In the genomic region with DNA sequence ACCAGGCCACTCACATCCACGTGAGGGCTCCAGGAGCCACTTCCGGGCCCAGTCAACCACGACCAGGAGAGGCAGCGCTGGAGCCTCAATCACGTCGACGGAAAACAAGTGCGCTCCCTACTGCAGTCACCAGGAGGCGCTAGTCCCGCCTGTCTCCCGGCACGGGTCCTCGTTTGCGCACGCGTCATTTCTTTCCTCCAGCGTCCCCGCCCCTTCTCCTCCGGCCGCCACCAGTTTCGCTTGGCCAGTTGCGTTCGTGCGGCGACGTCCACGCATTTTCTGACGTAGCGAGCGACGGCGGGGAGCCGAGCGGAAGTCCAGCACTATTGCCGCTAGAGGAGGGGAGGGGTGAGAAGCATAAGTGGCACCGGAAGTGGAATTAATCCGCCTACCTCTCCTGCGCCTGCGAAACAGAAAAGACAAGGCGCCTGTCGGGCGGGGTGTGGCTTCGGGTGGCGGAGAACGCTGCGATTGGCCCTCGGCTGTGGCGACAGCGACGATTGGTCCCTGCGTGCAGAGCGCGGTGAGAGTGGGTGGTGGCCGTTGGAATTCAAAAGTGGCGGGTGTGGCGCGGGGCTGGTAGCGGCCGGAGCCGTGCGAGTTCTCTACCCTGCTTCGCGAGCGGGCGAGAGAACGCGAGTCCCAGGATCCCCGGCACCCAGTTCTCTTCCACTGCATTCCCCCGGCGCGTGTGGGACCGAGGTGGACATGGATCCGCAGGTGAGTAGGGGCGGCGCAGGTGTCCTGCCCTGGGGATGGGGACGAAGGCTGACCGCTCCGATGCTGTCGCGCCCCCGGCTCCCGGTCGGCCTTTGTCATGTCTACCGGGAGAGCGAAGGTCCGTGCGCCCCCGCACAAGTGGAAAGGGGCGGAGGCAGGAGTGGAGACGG, we compare ENCODE assay signal across 1 cellular context.
TF ChIP-seq lines count a peak whose summit lies in the region.

Gene KIFC1, plus strand, starts transcription at position 546 of the 890 bp plus-strand sequence. Its CDS starts 163 bp downstream, at position 709.

TF ChIP-seq in H1, 55 proteins besides CTCF, POLR2A, EP300 and RAD21:
- no peak for TF ChIP-seq MAFK (IDR thresholded peaks at IDR 0.05; ENCODE audit: low read depth, low read length)
- no peak for TF ChIP-seq TCF12 (IDR thresholded peaks at IDR 0.05; ENCODE audit: low read depth, low read length)
- TF ChIP-seq SP4 (IDR thresholded peaks at IDR 0.05; ENCODE audit: low read length): peak; percentile 45; the same call in 1 of the 2 replicates
- TF ChIP-seq SAP30 (IDR thresholded peaks at IDR 0.05; ENCODE audit: insufficient read depth, insufficient replicate concordance, low read length): peak; percentile 73
- no peak for TF ChIP-seq BRCA1 (IDR thresholded peaks at IDR 0.05; ENCODE audit: low read depth, low read length)
- peak; percentile 95 for TF ChIP-seq CREB1 (IDR thresholded peaks at IDR 0.05)
- no peak for TF ChIP-seq TEAD4 (IDR thresholded peaks at IDR 0.05; ENCODE audit: low read depth, low read length)
- no peak for TF ChIP-seq SUZ12 (IDR thresholded peaks at IDR 0.05; ENCODE audit: low read length)
- TF ChIP-seq PHF8 (conservative IDR thresholded peaks at IDR 0.05; ENCODE audit: low read depth, low read length): peak; percentile 77
- peak; percentile 44; the same call in 1 of the 2 replicates for TF ChIP-seq EGR1 (IDR thresholded peaks at IDR 0.05; ENCODE audit: borderline replicate concordance, low read depth, low read length)
- TF ChIP-seq POLR2AphosphoS5 (IDR thresholded peaks at IDR 0.05; ENCODE audit: low read depth, low read length): peak; percentile 62; the same call in 1 of the 2 replicates
- peak; percentile 51 for TF ChIP-seq NRF1 (IDR thresholded peaks at IDR 0.05; ENCODE audit: low read depth, low read length)
- TF ChIP-seq GTF2F1 (IDR thresholded peaks at IDR 0.05; ENCODE audit: borderline replicate concordance, low read depth, low read length): peak; percentile 25; the same call in 1 of the 2 replicates
- TF ChIP-seq YY1 (IDR thresholded peaks at IDR 0.05; ENCODE audit: low read depth, low read length): no peak
- TF ChIP-seq BACH1 (IDR thresholded peaks at IDR 0.05; ENCODE audit: low read length): peak; percentile 15
- 0 out of 2 replicates have a peak, but pooled peaks have one; percentile 54 for TF ChIP-seq JUND (IDR thresholded peaks at IDR 0.05; ENCODE audit: low read length)
- peak; percentile 52; the same call in 1 of the 2 replicates for TF ChIP-seq RBBP5 (IDR thresholded peaks at IDR 0.05; ENCODE audit: borderline replicate concordance, low read depth, low read length)
- TF ChIP-seq CTBP2 (IDR thresholded peaks at IDR 0.05; ENCODE audit: borderline replicate concordance, insufficient read depth, insufficient read length, low read length): no peak
- no peak for TF ChIP-seq CHD7 (IDR thresholded peaks at IDR 0.05; ENCODE audit: insufficient replicate concordance, low read length)
- TF ChIP-seq ATF2 (IDR thresholded peaks at IDR 0.05; ENCODE audit: low read length): no peak; the same call in 1 of the 2 replicates
- no peak for TF ChIP-seq CBX5 (IDR thresholded peaks at IDR 0.05; ENCODE audit: low read depth, low read length)
- TF ChIP-seq POU5F1 (IDR thresholded peaks at IDR 0.05; ENCODE audit: low read depth, low read length): no peak
- no peak for TF ChIP-seq BCL11A (IDR thresholded peaks at IDR 0.05; ENCODE audit: low read depth in 2 of 2, low read length in 2 of 2)
- TF ChIP-seq TAF1 (IDR thresholded peaks at IDR 0.05; ENCODE audit: low read depth, low read length): peak; percentile 46; the same call in 1 of the 2 replicates
- TF ChIP-seq SIN3A (conservative IDR thresholded peaks at IDR 0.05 in 1 of 2, IDR thresholded peaks at IDR 0.05 in 1 of 2; ENCODE audit: low read depth in 1 of 2, low read length in 2 of 2): peak; percentile 53 to 88; a peak in 2 of 4 replicates
- TF ChIP-seq CBX8 (IDR thresholded peaks at IDR 0.05; ENCODE audit: borderline replicate concordance, low read depth, low read length): no peak
- peak; percentile 88 for TF ChIP-seq MAX (IDR thresholded peaks at IDR 0.05)
- TF ChIP-seq HDAC2 (IDR thresholded peaks at IDR 0.05; ENCODE audit: borderline replicate concordance in 1 of 2, low read depth in 2 of 2, low read length in 2 of 2): peak in 1 of 2 experiments; percentile 59; a peak in 1 of 4 replicates
- TF ChIP-seq GABPA (IDR thresholded peaks at IDR 0.05; ENCODE audit: borderline replicate concordance, insufficient read depth, low read length): peak; percentile 77; the same call in 1 of the 2 replicates
- TF ChIP-seq E2F6 (IDR thresholded peaks at IDR 0.05): peak; percentile 71
- TF ChIP-seq SP1 (IDR thresholded peaks at IDR 0.05; ENCODE audit: low read depth, low read length): peak; percentile 70; the same call in 1 of the 2 replicates
- TF ChIP-seq KDM4A (IDR thresholded peaks at IDR 0.05; ENCODE audit: low read depth, low read length, severe bottlenecking): peak; percentile 52
- no peak for TF ChIP-seq SIX5 (IDR thresholded peaks at IDR 0.05; ENCODE audit: low read depth, low read length)
TF ChIP-seq in H1: peak in this region for 19.
